In genomic region chr12:47221256-47222023, GRCh38 we compare ENCODE assay signal across 1 cellular context.
TF ChIP-seq lines count a peak whose summit lies in the region.

No MANE protein-coding gene starts in this region.

TF ChIP-seq in H1, 55 proteins besides CTCF, POLR2A, EP300 and RAD21:
- TF ChIP-seq SP1 (IDR thresholded peaks at IDR 0.05; ENCODE audit: low read depth, low read length) (no peak), GTF2F1 (IDR thresholded peaks at IDR 0.05; ENCODE audit: borderline replicate concordance, low read depth, low read length) (no peak), JUN (IDR thresholded peaks at IDR 0.05; ENCODE audit: low read depth, low read length) (no peak), ATF2 (IDR thresholded peaks at IDR 0.05; ENCODE audit: low read length) (no peak), TAF1 (IDR thresholded peaks at IDR 0.05; ENCODE audit: low read depth, low read length) (no peak), CHD1 (IDR thresholded peaks at IDR 0.05; ENCODE audit: low read depth, low read length) (no peak), BCL11A (IDR thresholded peaks at IDR 0.05; ENCODE audit: low read depth in 2 of 2, low read length in 2 of 2) (no peak), MAX (IDR thresholded peaks at IDR 0.05) (no peak), KDM4A (IDR thresholded peaks at IDR 0.05; ENCODE audit: low read depth, low read length, severe bottlenecking) (no peak), TAF7 (optimal IDR thresholded peaks at IDR 0.05; ENCODE audit: borderline replicate concordance, low read depth, low read length) (no peak), TBP (IDR thresholded peaks at IDR 0.05; ENCODE audit: low read depth, low read length) (no peak), MAFK (IDR thresholded peaks at IDR 0.05; ENCODE audit: low read depth, low read length) (no peak), POU5F1 (IDR thresholded peaks at IDR 0.05; ENCODE audit: low read depth, low read length) (no peak)
